ENCODE assay signal across 25 cellular contexts in genomic region chr3:129985113-129985512, GRCh38. TPM values are rescaled to one million over a fixed set of nuclear protein-coding genes. Genes with fewer than 3 reads are reported as not detected.
DNase-seq lines count a peak whose midpoint lies in the region; ATAC-seq and TF ChIP-seq lines count a peak whose summit lies in the region.
"Had no signal": no experiment of that assay in that cellular context is flagged by ENCODE, and none has a peak within 500 bp of the region (broad histone marks: within the 10 kb centered on the region; RNA-seq: fewer than 3 reads in every experiment).

No MANE protein-coding gene starts in this region.

- H3K4me1 ChIP-seq in SK-N-SH (ENCODE audit: control insufficient read depth in 1 of 2, insufficient read depth in 2 of 2, low read depth in 1 of 2, low read length in 1 of 2): peaks cover 0 to 11% of the 10 kb centered on the region in 2 experiments; a peak in 1 of 4 replicates
- peaks cover 0 to 6% of the 10 kb centered on the region in 2 donors for H3K4me1 ChIP-seq in neuronal stem cell (ENCODE audit: control insufficient read depth in 2 of 2, insufficient read depth in 1 of 2, low read depth in 1 of 2, low read length in 2 of 2)
- no peaks in the 10 kb centered on the region for H3K4me1 ChIP-seq in prostate gland (replicated peaks)
- H3K4me1 ChIP-seq: A549, BLaER1, Caco-2, pancreas, right lobe of liver had no signal

- no peak overlapping the region for H3K9ac ChIP-seq in SK-N-SH
- no peak overlapping the region for H3K9ac ChIP-seq in neuronal stem cell (ENCODE audit: low read depth, low read length, poor library complexity)
- H3K9ac ChIP-seq: BLaER1 had no signal

- H3K9me2 ChIP-seq in SK-N-SH: no peaks in the 10 kb centered on the region

- H3K79me1 ChIP-seq in neuronal stem cell (ENCODE audit: low read depth, low read length): no peaks in the 10 kb centered on the region

- no peak overlapping the region for H2BK15ac ChIP-seq in neuronal stem cell (ENCODE audit: low read length)

- H3K27me3 ChIP-seq in SK-N-SH (ENCODE audit: insufficient read depth) (peaks cover 26% of the 10 kb centered on the region; the same call in 1 of the 2 replicates), neuronal stem cell (ENCODE audit: control insufficient read depth in 3 of 3, insufficient read depth in 3 of 3, low read depth in 1 of 3, low read length in 3 of 3) (peaks cover 0 to 49% (median 0%) of the 10 kb centered on the region in 3 experiments), prostate gland (replicated peaks; ENCODE audit: insufficient read depth) (no peaks in the 10 kb centered on the region)
- H3K27me3 ChIP-seq: BLaER1, pancreas, right lobe of liver had no signal

- TF ChIP-seq RAD21 in SK-N-SH (IDR thresholded peaks at IDR 0.05; ENCODE audit: low read length): no peak

- no peak for TF ChIP-seq EP300 in SK-N-SH (IDR thresholded peaks at IDR 0.05; ENCODE audit: borderline replicate concordance in 1 of 2, low read depth in 1 of 2, low read length in 1 of 2)

- no peaks in the 10 kb centered on the region for H3F3A ChIP-seq in SK-N-SH (replicated peaks; ENCODE audit: insufficient read depth)

- H3K4me2 ChIP-seq in SK-N-SH (no peak overlapping the region), neuronal stem cell (ENCODE audit: insufficient read depth, low read length, poor library complexity, severe bottlenecking) (no peak overlapping the region)
- H3K4me2 ChIP-seq: A549, BLaER1, PC-9 had no signal

- H3K18ac ChIP-seq in neuronal stem cell (ENCODE audit: low read length): peak overlapping the region; percentile 22

- POLR2A ChIA-PET in SK-N-SH (lab: Yijun Ruan, JAX): no interaction called here

- H3K27ac ChIP-seq in SK-N-SH (ENCODE audit: low read depth in 2 of 2, low read length in 1 of 2): no peak overlapping the region
- H3K27ac ChIP-seq in neuronal stem cell (replicated peaks; ENCODE audit: low read length): no peak overlapping the region
- no peak overlapping the region for H3K27ac ChIP-seq in prostate gland
- H3K27ac ChIP-seq: A549, BLaER1, cardiac muscle cell, pancreas, PC-9, right lobe of liver had no signal

- H3K79me2 ChIP-seq in SK-N-SH (ENCODE audit: insufficient read depth): no peaks in the 10 kb centered on the region

- H3K4me3 ChIP-seq in SK-N-SH (ENCODE audit: low read depth in 2 of 2, low read length in 1 of 2): no peak overlapping the region
- no peak overlapping the region for H3K4me3 ChIP-seq in neuronal stem cell (ENCODE audit: low read length in 2 of 2)
- no peak overlapping the region for H3K4me3 ChIP-seq in prostate gland
- H3K4me3 ChIP-seq: A549, BLaER1, cardiac muscle cell, pancreas, PC-9, right lobe of liver had no signal

- no peaks in the 10 kb centered on the region for H3K36me3 ChIP-seq in SK-N-SH (replicated peaks in 1 of 2; ENCODE audit: control insufficient read depth in 1 of 2, insufficient read depth in 2 of 2, low read length in 1 of 2)
- H3K36me3 ChIP-seq in neuronal stem cell (replicated peaks in 1 of 2; ENCODE audit: control insufficient read depth in 2 of 2, insufficient read depth in 2 of 2, low read length in 2 of 2): no peaks in the 10 kb centered on the region
- H3K36me3 ChIP-seq in prostate gland: no peaks in the 10 kb centered on the region
- H3K36me3 ChIP-seq: BLaER1, cardiac muscle cell, pancreas, right lobe of liver had no signal

- no peak overlapping the region for H2BK120ac ChIP-seq in neuronal stem cell (ENCODE audit: low read depth, low read length)

- no peak overlapping the region for H3K23ac ChIP-seq in neuronal stem cell (ENCODE audit: low read depth, low read length, poor library complexity)

- CTCF ChIA-PET in SK-N-SH (lab: Yijun Ruan, JAX): interaction anchor here (1.4 to 5.0 kb wide), 2 partner anchors 18 to 43 kb away, joined by 5 to 25 read pairs; no protein-coding TSS in a partner anchor

- no peak overlapping the region for H4K8ac ChIP-seq in neuronal stem cell (ENCODE audit: low read depth, low read length)

- intact Hi-C loops in prostate gland (cut with DNase I): no loop called here

- no peak for TF ChIP-seq POLR2A in prostate gland (IDR thresholded peaks at IDR 0.05)

- no peak for ATAC-seq in SK-N-SH treated with all-trans-retinoic acid at 6 μM for 48 hours
- ATAC-seq: A549; activated T-cell treated with anti-CD3 and anti-CD28 coated beads, Interleukin-2, amount 50 U/mL, for 72 hours; left colon; natural killer cell; right lobe of liver had no signal

- H2AFZ ChIP-seq in SK-N-SH (ENCODE audit: low read depth) (no peak overlapping the region), neuronal stem cell (ENCODE audit: low read length) (no peak overlapping the region)
- H2AFZ ChIP-seq: PC-9 had no signal

- no peaks in the 10 kb centered on the region for H4K20me1 ChIP-seq in SK-N-SH (ENCODE audit: insufficient read depth)
- H4K20me1 ChIP-seq: BLaER1 had no signal

- H2BK12ac ChIP-seq in neuronal stem cell (ENCODE audit: low read length): no peak overlapping the region

- no peak overlapping the region for H2AK5ac ChIP-seq in neuronal stem cell (ENCODE audit: low read depth, low read length)

- TF ChIP-seq CTCF in SK-N-SH (IDR thresholded peaks at IDR 0.05): no peak
- TF ChIP-seq CTCF in prostate gland (IDR thresholded peaks at IDR 0.05): no peak

- DNase-seq in SK-N-SH (peak; percentile 44), NCI-H146 (lab: John Stamatoyannopoulos, UW) (peak; percentile 64), NCI-H524 treated with DMSO at 0.1 percent for 48 hours (lab: John Stamatoyannopoulos, UW) (peak; percentile 91), neuronal stem cell (ENCODE audit: low spot score) (no peak), prostate gland (ENCODE audit: low spot score) (no peak), NK-92 (lab: John Stamatoyannopoulos, UW; ENCODE audit: unreplicated experiment) (no peak), cerebellar cortex (ENCODE audit: low spot score) (no peak)
- DNase-seq: activated CD4-positive, alpha-beta T cell treated with anti-CD3 and anti-CD28 coated beads for 4 hours; activated naive CD4-positive, alpha-beta T cell treated with anti-CD3 and anti-CD28 coated beads, Interleukin-2, amount 50 U/mL, for 16 hours; activated T-cell treated with anti-CD3 and anti-CD28 coated beads, Interleukin-2, amount 50 U/mL, for 72 hours; Caco-2; glutamatergic neuron; GOT3; Kasumi-1; left colon; natural killer cell; NCI-H526 treated with DMSO at 0.1 percent for 48 hours; pancreas; PC-9; right lobe of liver had no signal

- 33% methylated on average over 4 of the region's 14 CpGs for WGBS in SK-N-SH (ENCODE audit: low lambda C conversion rate)
- WGBS in neuronal stem cell (ENCODE audit: extremely low coverage in 2 of 2, insufficient read length in 2 of 2, insufficient replicate concordance in 1 of 2), 2 donors: no CpG with 5 or more reads among the region's 14 CpGs
- WGBS in prostate gland: 90% methylated on average over 14 of the region's 14 CpGs

- H3K9me3 ChIP-seq in SK-N-SH (no peaks in the 10 kb centered on the region), neuronal stem cell (replicated peaks in 1 of 2; ENCODE audit: control insufficient read depth in 2 of 2, insufficient read depth in 1 of 2, low read depth in 1 of 2, low read length in 2 of 2) (no peaks in the 10 kb centered on the region), prostate gland (no peaks in the 10 kb centered on the region)
- H3K9me3 ChIP-seq: A549, BLaER1, Caco-2, pancreas, right lobe of liver had no signal

- H3K4ac ChIP-seq in neuronal stem cell (ENCODE audit: low read length): no peak overlapping the region

- H3K14ac ChIP-seq in neuronal stem cell (ENCODE audit: low read length): no peak overlapping the region

- peak overlapping the region; percentile 43 for H2BK5ac ChIP-seq in neuronal stem cell (ENCODE audit: low read length)

- no peak overlapping the region for H4K91ac ChIP-seq in neuronal stem cell (ENCODE audit: low read depth, low read length, poor library complexity)

TF ChIP-seq in SK-N-SH, 30 proteins besides CTCF, POLR2A, EP300 and RAD21:
- peak; percentile 25; the same call in 1 of the 2 replicates for TF ChIP-seq GATA2 (CRISPR knock-in tag; IDR thresholded peaks at IDR 0.05)
- TF ChIP-seq JUND (IDR thresholded peaks at IDR 0.05): no peak

TF ChIP-seq in SK-N-SH treated with all-trans-retinoic acid at 6 μM for 48 hours, 23 proteins besides CTCF, POLR2A, EP300 and RAD21:
- TF ChIP-seq ZNF8 (CRISPR knock-in tag; IDR thresholded peaks at IDR 0.05) (no peak), PPARA (CRISPR knock-in tag; IDR thresholded peaks at IDR 0.05; ENCODE audit: borderline replicate concordance) (no peak), ESRRG (CRISPR knock-in tag; IDR thresholded peaks at IDR 0.05) (no peak), ZFP30 (CRISPR knock-in tag; IDR thresholded peaks at IDR 0.05) (no peak), TOX (CRISPR knock-in tag; IDR thresholded peaks at IDR 0.05; ENCODE audit: borderline replicate concordance) (no peak), ZFP3 (CRISPR knock-in tag; IDR thresholded peaks at IDR 0.05) (no peak)

RNA-seq across cellular contexts. Expression of gene TRH, which starts 10.6 kb away (rescaled TPM):
- polyA plus RNA-seq in SK-N-SH (2012; rRNA removed): not detected in 2 replicates
- polyA plus RNA-seq in SK-N-SH (2012; cell fraction: cytosol; rRNA removed): not detected in 2 replicates
- polyA plus RNA-seq in SK-N-SH (2012; cell fraction: nucleus; rRNA removed): not detected in 2 replicates
- polyA plus RNA-seq in neuronal stem cell (2013, experiment 1 of 2): 0.54 TPM
- 0.71 TPM for polyA plus RNA-seq in neuronal stem cell (2013, experiment 2 of 2)
- under 1 TPM in 1 of 2 donors, not detected in 1; 0.97 TPM for total RNA-seq in prostate gland
- total RNA-seq: activated T-cell treated with anti-CD3 and anti-CD28 coated beads, Interleukin-2, amount 50 U/mL, for 72 hours; Caco-2; dermis microvascular lymphatic vessel endothelial cell; left colon; natural killer cell; pancreas; PC-9; right lobe of liver had no signal
- polyA plus RNA-seq: A549, pancreas had no signal

Comparison
In these comparisons a context has a peak if more than half of its experiments do, and no peak if none do; other contexts are left out.
1. DNase-seq: peak in SK-N-SH (single experiment), NCI-H146 (single experiment) and NCI-H524 treated with DMSO at 0.1 percent for 48 hours (single experiment); none in neuronal stem cell (single experiment), prostate gland (single experiment), NK-92 (single experiment) and cerebellar cortex (single experiment).